ENCODE assay signal across 21 cellular contexts in genomic region chr17:41148971-41149651, GRCh38. TPM values are rescaled to one million over a fixed set of nuclear protein-coding genes. Genes with fewer than 3 reads are reported as not detected.
"Had no signal": no experiment of that assay in that cellular context is flagged by ENCODE, and none has a peak within 500 bp of the region (broad histone marks: within the 10 kb centered on the region; RNA-seq: fewer than 3 reads in every experiment).

No MANE protein-coding gene starts in this region.

RNA-seq across cellular contexts. Expression of gene KRTAP4-5, which starts 0.5 kb away (rescaled TPM):
- total RNA-seq: left colon, left lung, liver, lower lobe of right lung, mammary epithelial cell, mucosa of gallbladder, natural killer cell, omental fat pad, ovary, progenitor cell of endocrine pancreas, pulmonary artery endothelial cell, renal cortical epithelial cell, right cardiac atrium, sciatic nerve, spleen, subcutaneous adipose tissue, thoracic aorta, ureter, vagina had no signal
- polyA plus RNA-seq: keratinocyte, liver, mammary epithelial cell, ovary, right cardiac atrium, small intestine, spleen had no signal

RNA-seq across cellular contexts. Expression of gene KRTAP4-6, which starts 8.8 kb away (rescaled TPM):
- total RNA-seq: left colon, left lung, liver, lower lobe of right lung, mammary epithelial cell, mucosa of gallbladder, natural killer cell, omental fat pad, ovary, progenitor cell of endocrine pancreas, pulmonary artery endothelial cell, renal cortical epithelial cell, right cardiac atrium, sciatic nerve, spleen, subcutaneous adipose tissue, thoracic aorta, ureter, vagina had no signal
- polyA plus RNA-seq: keratinocyte, liver, mammary epithelial cell, ovary, right cardiac atrium, small intestine, spleen had no signal

RNA-seq across cellular contexts. Expression of gene KRTAP4-4, which starts 11.4 kb away (rescaled TPM):
- total RNA-seq: left colon, left lung, liver, lower lobe of right lung, mammary epithelial cell, mucosa of gallbladder, natural killer cell, omental fat pad, ovary, progenitor cell of endocrine pancreas, pulmonary artery endothelial cell, renal cortical epithelial cell, right cardiac atrium, sciatic nerve, spleen, subcutaneous adipose tissue, thoracic aorta, ureter, vagina had no signal
- polyA plus RNA-seq: keratinocyte, liver, mammary epithelial cell, ovary, right cardiac atrium, small intestine, spleen had no signal

RNA-seq across cellular contexts. Expression of gene KRTAP4-3, which starts 18.9 kb away (rescaled TPM):
- total RNA-seq: left colon, left lung, liver, lower lobe of right lung, mammary epithelial cell, mucosa of gallbladder, natural killer cell, omental fat pad, ovary, progenitor cell of endocrine pancreas, pulmonary artery endothelial cell, renal cortical epithelial cell, right cardiac atrium, sciatic nerve, spleen, subcutaneous adipose tissue, thoracic aorta, ureter, vagina had no signal
- polyA plus RNA-seq: keratinocyte, liver, mammary epithelial cell, ovary, right cardiac atrium, small intestine, spleen had no signal

RNA-seq across cellular contexts. Expression of gene KRTAP4-12, which starts 25.1 kb away (rescaled TPM):
- total RNA-seq: left colon, left lung, liver, lower lobe of right lung, mammary epithelial cell, mucosa of gallbladder, natural killer cell, omental fat pad, ovary, progenitor cell of endocrine pancreas, pulmonary artery endothelial cell, renal cortical epithelial cell, right cardiac atrium, sciatic nerve, spleen, subcutaneous adipose tissue, thoracic aorta, ureter, vagina had no signal
- polyA plus RNA-seq: keratinocyte, liver, mammary epithelial cell, ovary, right cardiac atrium, small intestine, spleen had no signal
